10 cellular contexts compared by ENCODE assay signal in the genomic region with DNA sequence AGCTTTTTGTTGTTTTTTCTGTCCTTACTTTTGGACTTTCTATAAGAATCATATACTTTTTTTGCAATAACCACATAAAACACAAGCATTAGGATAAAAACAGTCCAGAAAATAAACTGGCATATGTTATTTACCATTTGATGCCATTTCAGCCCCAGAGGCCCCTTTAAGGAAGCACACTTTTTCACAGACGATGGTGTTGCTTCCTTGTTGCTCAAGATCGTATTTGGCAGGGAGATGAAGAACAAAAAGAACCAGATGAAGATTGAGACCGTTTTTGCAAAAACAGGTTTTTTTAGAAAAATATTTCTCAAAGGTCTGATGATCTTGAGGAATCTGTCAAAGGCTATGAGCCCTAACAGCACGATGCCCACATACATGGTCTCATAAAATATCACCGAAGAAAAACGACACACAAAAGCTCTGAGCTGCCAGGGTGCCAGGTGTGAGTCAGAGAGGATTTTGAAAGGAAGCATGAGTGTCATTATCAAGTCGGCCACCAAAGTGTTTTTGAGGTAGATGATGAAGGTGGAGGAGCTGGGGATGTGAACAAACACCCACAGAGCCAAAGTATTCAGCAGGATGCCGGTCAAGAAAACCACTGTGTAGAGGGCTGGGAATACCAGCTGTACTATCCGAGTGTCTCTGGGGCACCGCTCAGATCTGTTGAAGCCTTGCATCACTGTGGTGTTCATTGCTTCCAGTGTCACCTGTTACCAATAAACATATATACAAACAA. TPM values are rescaled to one million over a fixed set of nuclear protein-coding genes. Genes with fewer than 3 reads are reported as not detected.
DNase-seq lines count a peak whose midpoint lies in the region; ATAC-seq, FAIRE-seq and TF ChIP-seq lines count a peak whose summit lies in the region.
"Had no signal": no experiment of that assay in that cellular context is flagged by ENCODE, and none has a peak within 500 bp of the region (broad histone marks: within the 10 kb centered on the region; RNA-seq: fewer than 3 reads in every experiment).

No MANE protein-coding gene starts in this region.

- no peak for TF ChIP-seq POLR2A in NB4 (IDR thresholded peaks at IDR 0.05; ENCODE audit: extremely low read depth, insufficient read length)

- no peaks in the 10 kb centered on the region for H3K27me3 Mint-ChIP-seq in naive B cell
- H3K27me3 Mint-ChIP-seq in H9 (ENCODE audit: low read depth) = no peaks in the 10 kb centered on the region

- no peak overlapping the region for H2AFZ ChIP-seq in H9 (ENCODE audit: low read length)

- H4K91ac ChIP-seq in H9 (ENCODE audit: insufficient read length, low read depth, low read length) = no peak overlapping the region

- H3K79me2 ChIP-seq in H9 (ENCODE audit: insufficient read depth, low read length) = no peaks in the 10 kb centered on the region

- H4K5ac ChIP-seq in H9 (ENCODE audit: insufficient read length, low read depth, low read length) = no peak overlapping the region

- FAIRE-seq in bronchial epithelial cell (lab: Jason Lieb, UNC) = no peak

- H3K9me3 Mint-ChIP-seq in naive B cell (no peaks in the 10 kb centered on the region), H9 (no peaks in the 10 kb centered on the region)

- no peaks in the 10 kb centered on the region for H3K23me2 ChIP-seq in H9 (ENCODE audit: insufficient read length, low read depth, low read length, poor library complexity, severe bottlenecking)

- H3K27ac ChIP-seq in H9 (ENCODE audit: insufficient read length, low read depth, low read length) = no peak overlapping the region
- H3K27ac ChIP-seq in substantia nigra (ENCODE audit: low read depth, low read length, poor library complexity, severe bottlenecking) = no peak overlapping the region
- no peak overlapping the region for H3K27ac ChIP-seq in SJCRH30

- H3K27ac Mint-ChIP-seq in naive B cell (peak overlapping the region in 2 of 6 donors; percentile 76 to 88), H9 (peak overlapping the region in 1 of 3 experiments; percentile 46; a peak in 1 of 7 replicates)

- H2BK120ac ChIP-seq in H9 (ENCODE audit: low read depth, low read length, poor library complexity, severe bottlenecking) = no peak overlapping the region

- no peak overlapping the region for H2BK20ac ChIP-seq in H9 (ENCODE audit: low read depth, low read length, poor library complexity, severe bottlenecking)

- H3T11ph ChIP-seq in H9 (ENCODE audit: low read length) = no peak overlapping the region

- H3K36me3 Mint-ChIP-seq in naive B cell (no peaks in the 10 kb centered on the region), H9 (ENCODE audit: insufficient read depth in 1 of 3, low read depth in 3 of 3) (no peaks in the 10 kb centered on the region)

- H3K27me3 ChIP-seq in bronchial epithelial cell (ENCODE audit: control insufficient read depth, insufficient read depth, low read length) (no peaks in the 10 kb centered on the region), H9 (ENCODE audit: insufficient read depth, low read length) (no peaks in the 10 kb centered on the region), SJCRH30 (no peaks in the 10 kb centered on the region)

- H3K4me1 Mint-ChIP-seq in naive B cell (peaks cover 0 to 14% (median 10%) of the 10 kb centered on the region in 3 donors), H9 (peaks cover 2 to 8% of the 10 kb centered on the region in 2 experiments)

- no CpG with 5 or more reads among the region's 10 CpGs for WGBS in H9 (ENCODE audit: extremely low coverage, insufficient read length, low lambda C conversion rate)

- H2BK12ac ChIP-seq in H9 (ENCODE audit: insufficient read length, low read depth, low read length) = no peak overlapping the region

- no peak overlapping the region for H3K4me2 ChIP-seq in H9 (ENCODE audit: insufficient read depth, insufficient read length, low read length)

- peak overlapping the region; percentile 28 to 89 (median 74) for H3K4me3 Mint-ChIP-seq in naive B cell
- H3K4me3 Mint-ChIP-seq in H9 = no peak overlapping the region

- H4K8ac ChIP-seq in H9 (replicated peaks; ENCODE audit: insufficient read length, low read depth, low read length) = no peak overlapping the region

- H4K20me1 ChIP-seq in H9 (ENCODE audit: control insufficient read depth, insufficient read depth, insufficient read length) = no peaks in the 10 kb centered on the region

- no peak overlapping the region for H2BK15ac ChIP-seq in H9 (ENCODE audit: low read depth, low read length)

- no peaks in the 10 kb centered on the region for H3K79me1 ChIP-seq in H9 (ENCODE audit: insufficient read depth, low read depth, low read length, poor library complexity, severe bottlenecking)

- no peak overlapping the region for H3K23ac ChIP-seq in H9 (ENCODE audit: insufficient read length, low read depth, low read length)

- DNase-seq in Daoy (ENCODE audit: low read depth) (peak; percentile 26), NB4 (ENCODE audit: low read depth) (peak; percentile 44), bronchial epithelial cell (ENCODE audit: low read depth) (peak; percentile 67), naive B cell (no peak), H9 (no peak), COLO668 (lab: John Stamatoyannopoulos, UW; ENCODE audit: unreplicated experiment) (no peak), substantia nigra (lab: John Stamatoyannopoulos, UW) (no peak), SJCRH30 (no peak)
- DNase-seq: effector memory CD4-positive, alpha-beta T cell had no signal

- H3K9me3 ChIP-seq in H9 (ENCODE audit: control insufficient read depth, low read depth, low read length) (no peaks in the 10 kb centered on the region), SJCRH30 (replicated peaks) (no peaks in the 10 kb centered on the region)

- H3K14ac ChIP-seq in H9 (ENCODE audit: insufficient read depth, low read length) = no peak overlapping the region

- TF ChIP-seq CTCF in NB4 (IDR thresholded peaks at IDR 0.05; ENCODE audit: low read depth, low read length) (no peak), bronchial epithelial cell (IDR thresholded peaks at IDR 0.05; ENCODE audit: insufficient read depth, low read length, severe bottlenecking) (no peak), H9 (conservative IDR thresholded peaks at IDR 0.05) (no peak)

- H3K18ac ChIP-seq in H9 (ENCODE audit: insufficient read length, low read depth, low read length) = no peak overlapping the region

- no peaks in the 10 kb centered on the region for H3K36me3 ChIP-seq in bronchial epithelial cell (ENCODE audit: control insufficient read depth, insufficient read depth, low read length)
- no peaks in the 10 kb centered on the region for H3K36me3 ChIP-seq in SJCRH30

- H3K4me1 ChIP-seq in H9 (ENCODE audit: insufficient read depth, low read length) (no peaks in the 10 kb centered on the region), SJCRH30 (no peaks in the 10 kb centered on the region)

- H3K4ac ChIP-seq in H9 (ENCODE audit: low read depth, low read length) = no peak overlapping the region

- no peak overlapping the region for H3K4me3 ChIP-seq in NB4 (ENCODE audit: low read depth, low read length)
- H3K4me3 ChIP-seq in bronchial epithelial cell (ENCODE audit: low read depth, low read length) = no peak overlapping the region
- H3K4me3 ChIP-seq in SJCRH30 = no peak overlapping the region

- no peak overlapping the region for H2BK5ac ChIP-seq in H9 (ENCODE audit: insufficient read length, low read length)

- no peak overlapping the region for H3K9ac ChIP-seq in H9 (ENCODE audit: extremely low read depth, insufficient read length, low read length)

- H2AK5ac ChIP-seq in H9 (ENCODE audit: insufficient read length, low read length) = no peak overlapping the region

- peak; percentile 28 to 70 for ATAC-seq in naive B cell (ENCODE audit: low read depth in 2 of 2)

- H3K56ac ChIP-seq in H9 (ENCODE audit: insufficient read length, low read depth, low read length) = no peak overlapping the region

RNA-seq across cellular contexts. Expression of a gene that starts 0.9 kb away (rescaled TPM):
- total RNA-seq in Daoy (2014; rRNA removed; shearing (Covaris generic)) = not detected in 2 replicates
- not detected in 2 replicates for total RNA-seq in bronchial epithelial cell
- polyA plus RNA-seq in naive B cell (ENCODE audit: low read depth in 6 of 6) = 1 to 10 TPM in 1 of 6 donors, under 1 TPM in 4, not detected in 1; 0.14 to 1.1 (median 0.29) TPM
- total RNA-seq in H9 (2021) = not detected in 2 replicates
- total RNA-seq in SJCRH30 (2014; rRNA removed; shearing (Covaris generic)) = not detected in 2 replicates

RNA-seq across cellular contexts. Expression of a gene that starts 11.8 kb away (rescaled TPM):
- total RNA-seq in Daoy (2014; rRNA removed; shearing (Covaris generic)) = 0.40 and 0.77 TPM in 2 replicates
- total RNA-seq in bronchial epithelial cell (56.9 and 64.5 TPM in 2 replicates), H9 (2021) (0.18 and 0.33 TPM in 2 replicates)
- polyA plus RNA-seq in naive B cell (ENCODE audit: low read depth in 6 of 6) = not detected
- total RNA-seq in SJCRH30 (2014; rRNA removed; shearing (Covaris generic)) = not detected in 2 replicates
- total RNA-seq: subcutaneous adipose tissue had no signal

RNA-seq across cellular contexts. Expression of a gene that starts 50.1 kb away (rescaled TPM):
- total RNA-seq in Daoy (2014; rRNA removed; shearing (Covaris generic)) = not detected in 2 replicates
- total RNA-seq in bronchial epithelial cell (under 0.01 TPM in 1 of 2 replicates, not detected in the other), H9 (2021) (not detected in 2 replicates)
- polyA plus RNA-seq in naive B cell (ENCODE audit: low read depth in 6 of 6) = 10 to 100 TPM; 35.9 to 74.9 (median 53.4) TPM
- 0.04 TPM in 1 of 2 replicates, not detected in the other for total RNA-seq in SJCRH30 (2014; rRNA removed; shearing (Covaris generic))

RNA-seq across cellular contexts. Expression of a gene that starts 56.1 kb away (rescaled TPM):
- total RNA-seq in Daoy (2014; rRNA removed; shearing (Covaris generic)) = not detected in 2 replicates
- total RNA-seq in bronchial epithelial cell (not detected in 2 replicates), H9 (2021) (not detected in 2 replicates)
- polyA plus RNA-seq in naive B cell (ENCODE audit: low read depth in 6 of 6) = 1 to 10 TPM in 2 of 6 donors, under 1 TPM in 3, not detected in 1; 0.57 to 1.1 (median 0.91) TPM
- total RNA-seq in SJCRH30 (2014; rRNA removed; shearing (Covaris generic)) = not detected in 2 replicates

Comparison
In these comparisons a context has a peak if more than half of its experiments do, and no peak if none do; other contexts are left out.
1. DNase-seq: peak in Daoy (single experiment), NB4 (single experiment) and bronchial epithelial cell (single experiment); none in naive B cell (single experiment), H9 (single experiment), COLO668 (single experiment), substantia nigra (0 of 49) and SJCRH30 (0 of 2).
2. H3K4me3 Mint-ChIP-seq: peak in naive B cell (8 of 8); none in H9 (0 of 2).
3. RNA of a gene that starts 11.8 kb away (total RNA-seq): 56.9 to 64.5 TPM in bronchial epithelial cell; 0.40 to 0.77 TPM in Daoy, 0.18 to 0.33 TPM in H9 and not detected in SJCRH30; every median in the first group is over 10 times any median in the second.